ENCODE assay signal across 8 cellular contexts in the genomic region with DNA sequence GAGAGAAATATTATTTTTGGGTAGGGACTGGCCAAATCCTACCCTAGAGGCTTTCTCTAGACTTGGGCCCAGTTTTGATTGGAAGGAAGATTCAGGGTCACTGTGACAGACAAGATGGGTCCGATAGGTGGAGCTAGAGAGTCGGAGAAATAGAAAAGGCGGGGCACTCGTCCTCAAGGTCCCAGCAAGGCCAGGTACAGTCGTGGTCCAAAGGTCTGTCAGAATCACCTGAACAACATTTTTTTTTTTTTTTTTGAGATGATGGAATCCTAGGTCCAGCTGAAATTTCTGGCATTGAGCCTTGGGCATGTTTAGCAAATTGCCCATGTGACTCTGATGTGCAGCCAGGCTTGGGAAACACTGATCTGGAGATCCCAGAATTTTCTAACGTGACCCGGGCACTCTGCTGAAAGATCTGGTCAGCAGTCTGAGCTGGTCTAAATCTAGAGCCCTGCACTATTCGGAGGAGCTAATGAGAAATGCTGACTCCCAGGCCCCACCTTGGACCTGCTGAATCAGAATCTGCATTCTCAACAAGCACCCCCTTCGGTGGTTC. TPM values are rescaled to one million over a fixed set of nuclear protein-coding genes. Genes with fewer than 3 reads are reported as not detected.
DNase-seq lines count a peak whose midpoint lies in the region; ATAC-seq, FAIRE-seq and TF ChIP-seq lines count a peak whose summit lies in the region.

No MANE protein-coding gene starts in this region.

- no peak overlapping the region for H3K18ac ChIP-seq in trophoblast cell (ENCODE audit: low read length)

- no CpG with 5 or more reads among the region's 9 CpGs for WGBS in trophoblast cell (ENCODE audit: extremely low coverage, insufficient coverage, insufficient read length)

- H4K8ac ChIP-seq in trophoblast cell (ENCODE audit: low read depth, low read length) = no peak overlapping the region

- no peak overlapping the region for H3K14ac ChIP-seq in trophoblast cell (ENCODE audit: low read length)

- H3K4ac ChIP-seq in trophoblast cell (ENCODE audit: low read depth, low read length) = no peak overlapping the region

- no peak for TF ChIP-seq POLR2A in vagina (IDR thresholded peaks at IDR 0.05)

- H3K4me1 ChIP-seq in trophoblast cell (ENCODE audit: control insufficient read depth in 1 of 2, insufficient read depth in 2 of 2, low read length in 2 of 2) (peaks cover 3 to 5% of the 10 kb centered on the region in 2 experiments), vagina (peaks cover 25% of the 10 kb centered on the region)

- no peak overlapping the region for H3K4me3 ChIP-seq in foreskin fibroblast (ENCODE audit: low read depth in 1 of 2, low read length in 2 of 2)
- H3K4me3 ChIP-seq in trophoblast cell (ENCODE audit: low read depth, low read length) = no peak overlapping the region
- H3K4me3 ChIP-seq in vagina = no peak overlapping the region

- H4K91ac ChIP-seq in trophoblast cell (ENCODE audit: low read depth, low read length) = no peak overlapping the region

- no peak overlapping the region for H3K4me2 ChIP-seq in trophoblast cell (ENCODE audit: low read length)

- peak; percentile 59 for ATAC-seq in GM21737 (IDR thresholded peaks at IDR 0.05; ENCODE audit: unreplicated experiment)

- DNase-seq in ELF-1 (ENCODE audit: low read depth, low spot score) (peak; percentile 75), LHCN-M2 (ENCODE audit: low read depth) (peak; percentile 61), RCC 7860 (ENCODE audit: low spot score) (peak; percentile 53), foreskin fibroblast (peak; percentile 32 to 78), trophoblast cell (peak; percentile 25 to 85), vagina (ENCODE audit: extremely low spot score in 2 of 2) (no peak)
- DNase-seq in activated T-cell treated with anti-CD3 and anti-CD28 coated beads, Interleukin-2, amount 50 U/mL, for 48 hours = peak; percentile 70 to 73

- H3K27ac ChIP-seq in trophoblast cell (ENCODE audit: low read depth, low read length) = no peak overlapping the region
- no peak overlapping the region for H3K27ac ChIP-seq in vagina

- H2AK5ac ChIP-seq in trophoblast cell (ENCODE audit: low read length) = no peak overlapping the region

- intact Hi-C loops in vagina (cut with DNase I) = no loop called here

- H4K12ac ChIP-seq in trophoblast cell (ENCODE audit: low read depth, low read length) = no peak overlapping the region

- H2BK120ac ChIP-seq in trophoblast cell (ENCODE audit: insufficient read depth, low read length, poor library complexity) = no peak overlapping the region

- H3K9ac ChIP-seq in trophoblast cell (ENCODE audit: low read length) = no peak overlapping the region

- H2BK5ac ChIP-seq in trophoblast cell (ENCODE audit: low read depth, low read length, poor library complexity) = no peak overlapping the region

- H3K79me1 ChIP-seq in trophoblast cell (ENCODE audit: low read length) = no peaks in the 10 kb centered on the region

- no peak overlapping the region for H2AFZ ChIP-seq in trophoblast cell (ENCODE audit: insufficient read depth, low read length, poor library complexity)

- FAIRE-seq in RCC 7860 (lab: Jason Lieb, UNC) = peak; percentile 28

- TF ChIP-seq CTCF in foreskin fibroblast (IDR thresholded peaks at IDR 0.05; ENCODE audit: low read depth, low read length) = peak; percentile 90
- TF ChIP-seq CTCF in vagina (IDR thresholded peaks at IDR 0.05) = peak; percentile 50 to 68 (median 52)

- H3K79me2 ChIP-seq in trophoblast cell (ENCODE audit: control insufficient read depth, insufficient read depth, low read length, poor library complexity) = no peaks in the 10 kb centered on the region

- H3K36me3 ChIP-seq in trophoblast cell (ENCODE audit: control insufficient read depth in 1 of 2, insufficient read depth in 2 of 2, low read length in 2 of 2) (no peaks in the 10 kb centered on the region), vagina (no peaks in the 10 kb centered on the region)

- no peaks in the 10 kb centered on the region for H3K9me3 ChIP-seq in trophoblast cell (ENCODE audit: insufficient read depth, low read depth, low read length)
- no peaks in the 10 kb centered on the region for H3K9me3 ChIP-seq in vagina

- no peaks in the 10 kb centered on the region for H3K27me3 ChIP-seq in trophoblast cell (ENCODE audit: insufficient read depth, low read length)
- no peaks in the 10 kb centered on the region for H3K27me3 ChIP-seq in vagina

- H3K23ac ChIP-seq in trophoblast cell (ENCODE audit: low read length) = no peak overlapping the region

- no peak overlapping the region for H2BK12ac ChIP-seq in trophoblast cell (ENCODE audit: low read length)

RNA-seq across cellular contexts. Expression of a gene that starts 23.0 kb away (rescaled TPM):
- total RNA-seq in LHCN-M2 (2014; rRNA removed) (not detected in 2 replicates), vagina (not detected)
- polyA plus RNA-seq in LHCN-M2 (2012) = not detected
- polyA plus RNA-seq in trophoblast cell (2013) = not detected in 2 replicates

RNA-seq across cellular contexts. Expression of a gene that starts 53.4 kb away (rescaled TPM):
- total RNA-seq in LHCN-M2 (2014; rRNA removed) (12.1 and 15.7 TPM in 2 replicates), vagina (67.5 TPM)
- polyA plus RNA-seq in LHCN-M2 (2012) = 6.0 TPM
- 11.7 and 12.4 TPM in 2 replicates for polyA plus RNA-seq in trophoblast cell (2013)

Comparison
In these comparisons a context has a peak if more than half of its experiments do, and no peak if none do; other contexts are left out.
1. DNase-seq: peak in ELF-1 (single experiment), LHCN-M2 (single experiment), RCC 7860 (single experiment), activated T-cell treated with anti-CD3 and anti-CD28 coated beads, Interleukin-2, amount 50 U/mL, for 48 hours (2 of 2), foreskin fibroblast (2 of 2) and trophoblast cell (2 of 2); none in vagina (0 of 2).